Comparison of ENCODE assay signal across 1 cellular context in the genomic region with DNA sequence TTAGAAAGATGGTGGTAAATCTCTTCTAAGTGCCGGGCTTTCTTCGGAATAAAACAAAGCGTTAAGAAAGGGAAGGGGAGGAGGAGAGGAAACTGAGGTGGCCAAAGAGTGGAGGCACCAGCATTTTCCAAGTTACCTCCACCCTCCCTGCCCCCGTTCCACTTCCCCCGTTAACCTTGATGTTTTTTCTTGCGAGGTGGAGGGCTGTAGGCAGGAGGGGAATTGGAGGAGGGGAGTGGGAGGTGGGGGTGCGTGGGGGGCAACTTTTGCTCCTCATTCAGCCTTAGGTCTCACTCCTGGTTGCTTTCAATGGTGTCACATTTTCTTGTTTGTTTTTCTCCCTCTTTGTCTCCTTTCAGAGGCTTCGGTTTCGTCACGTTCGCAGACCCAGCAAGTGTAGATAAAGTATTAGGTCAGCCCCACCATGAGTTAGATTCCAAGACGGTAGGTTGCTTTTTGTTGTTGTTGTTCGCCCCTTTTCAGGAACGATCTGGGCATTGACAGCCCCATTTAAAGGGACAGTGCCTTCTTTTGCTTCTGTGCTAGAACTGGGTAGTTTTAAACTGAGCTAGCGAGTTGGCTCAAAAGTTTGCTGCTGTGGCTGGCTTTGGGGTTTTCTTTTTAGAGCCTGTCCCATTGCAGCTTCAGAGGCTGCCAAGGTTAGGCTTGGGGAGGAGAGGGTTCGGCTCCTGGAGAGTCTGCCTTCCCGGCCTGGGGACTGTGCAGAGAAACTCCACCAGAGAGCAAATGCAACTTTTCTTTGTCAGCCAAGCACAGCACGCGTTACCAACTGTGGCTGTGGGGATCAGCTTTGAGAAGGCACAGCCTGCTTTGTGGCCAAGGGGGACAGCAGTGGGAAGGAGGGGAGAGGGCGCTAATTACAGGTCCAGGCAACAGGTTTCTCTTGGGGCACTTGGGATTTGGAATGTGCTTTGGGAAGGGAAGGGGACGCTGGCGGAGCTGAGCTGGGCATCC.
TF ChIP-seq lines count a peak whose summit lies in the region.

No MANE protein-coding gene starts in this region.

TF ChIP-seq in HEK293, 187 proteins besides CTCF, POLR2A, EP300 and RAD21 (continued from another document):
- TF ChIP-seq, protein P1, sequence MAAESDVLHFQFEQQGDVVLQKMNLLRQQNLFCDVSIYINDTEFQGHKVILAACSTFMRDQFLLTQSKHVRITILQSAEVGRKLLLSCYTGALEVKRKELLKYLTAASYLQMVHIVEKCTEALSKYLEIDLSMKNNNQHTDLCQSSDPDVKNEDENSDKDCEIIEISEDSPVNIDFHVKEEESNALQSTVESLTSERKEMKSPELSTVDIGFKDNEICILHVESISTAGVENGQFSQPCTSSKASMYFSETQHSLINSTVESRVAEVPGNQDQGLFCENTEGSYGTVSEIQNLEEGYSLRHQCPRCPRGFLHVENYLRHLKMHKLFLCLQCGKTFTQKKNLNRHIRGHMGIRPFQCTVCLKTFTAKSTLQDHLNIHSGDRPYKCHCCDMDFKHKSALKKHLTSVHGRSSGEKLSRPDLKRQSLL (tag by site-specific recombination; IDR thresholded peaks at IDR 0.05), result no peak
- peak; percentile 86 for TF ChIP-seq SCRT1 (tag by site-specific recombination; IDR thresholded peaks at IDR 0.05; ENCODE audit: borderline replicate concordance)
- TF ChIP-seq, protein P2, sequence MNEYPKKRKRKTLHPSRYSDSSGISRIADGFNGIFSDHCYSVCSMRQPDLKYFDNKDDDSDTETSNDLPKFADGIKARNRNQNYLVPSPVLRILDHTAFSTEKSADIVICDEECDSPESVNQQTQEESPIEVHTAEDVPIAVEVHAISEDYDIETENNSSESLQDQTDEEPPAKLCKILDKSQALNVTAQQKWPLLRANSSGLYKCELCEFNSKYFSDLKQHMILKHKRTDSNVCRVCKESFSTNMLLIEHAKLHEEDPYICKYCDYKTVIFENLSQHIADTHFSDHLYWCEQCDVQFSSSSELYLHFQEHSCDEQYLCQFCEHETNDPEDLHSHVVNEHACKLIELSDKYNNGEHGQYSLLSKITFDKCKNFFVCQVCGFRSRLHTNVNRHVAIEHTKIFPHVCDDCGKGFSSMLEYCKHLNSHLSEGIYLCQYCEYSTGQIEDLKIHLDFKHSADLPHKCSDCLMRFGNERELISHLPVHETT (tag by site-specific recombination; IDR thresholded peaks at IDR 0.05), result no peak
- TF ChIP-seq ZNF302 (tag by site-specific recombination; IDR thresholded peaks at IDR 0.05; ENCODE audit: low read depth), result no peak
- TF ChIP-seq GLIS2 (tag by site-specific recombination; IDR thresholded peaks at IDR 0.05), result no peak
- no peak for TF ChIP-seq KLF7 (tag by site-specific recombination; IDR thresholded peaks at IDR 0.05; ENCODE audit: borderline replicate concordance)
- no peak for TF ChIP-seq ZNF138 (tag by site-specific recombination; IDR thresholded peaks at IDR 0.05; ENCODE audit: borderline replicate concordance)
- TF ChIP-seq, protein P3, sequence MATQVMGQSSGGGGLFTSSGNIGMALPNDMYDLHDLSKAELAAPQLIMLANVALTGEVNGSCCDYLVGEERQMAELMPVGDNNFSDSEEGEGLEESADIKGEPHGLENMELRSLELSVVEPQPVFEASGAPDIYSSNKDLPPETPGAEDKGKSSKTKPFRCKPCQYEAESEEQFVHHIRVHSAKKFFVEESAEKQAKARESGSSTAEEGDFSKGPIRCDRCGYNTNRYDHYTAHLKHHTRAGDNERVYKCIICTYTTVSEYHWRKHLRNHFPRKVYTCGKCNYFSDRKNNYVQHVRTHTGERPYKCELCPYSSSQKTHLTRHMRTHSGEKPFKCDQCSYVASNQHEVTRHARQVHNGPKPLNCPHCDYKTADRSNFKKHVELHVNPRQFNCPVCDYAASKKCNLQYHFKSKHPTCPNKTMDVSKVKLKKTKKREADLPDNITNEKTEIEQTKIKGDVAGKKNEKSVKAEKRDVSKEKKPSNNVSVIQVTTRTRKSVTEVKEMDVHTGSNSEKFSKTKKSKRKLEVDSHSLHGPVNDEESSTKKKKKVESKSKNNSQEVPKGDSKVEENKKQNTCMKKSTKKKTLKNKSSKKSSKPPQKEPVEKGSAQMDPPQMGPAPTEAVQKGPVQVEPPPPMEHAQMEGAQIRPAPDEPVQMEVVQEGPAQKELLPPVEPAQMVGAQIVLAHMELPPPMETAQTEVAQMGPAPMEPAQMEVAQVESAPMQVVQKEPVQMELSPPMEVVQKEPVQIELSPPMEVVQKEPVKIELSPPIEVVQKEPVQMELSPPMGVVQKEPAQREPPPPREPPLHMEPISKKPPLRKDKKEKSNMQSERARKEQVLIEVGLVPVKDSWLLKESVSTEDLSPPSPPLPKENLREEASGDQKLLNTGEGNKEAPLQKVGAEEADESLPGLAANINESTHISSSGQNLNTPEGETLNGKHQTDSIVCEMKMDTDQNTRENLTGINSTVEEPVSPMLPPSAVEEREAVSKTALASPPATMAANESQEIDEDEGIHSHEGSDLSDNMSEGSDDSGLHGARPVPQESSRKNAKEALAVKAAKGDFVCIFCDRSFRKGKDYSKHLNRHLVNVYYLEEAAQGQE (tag by site-specific recombination; IDR thresholded peaks at IDR 0.05), result no peak
- no peak for TF ChIP-seq ZNF2 (tag by site-specific recombination; IDR thresholded peaks at IDR 0.05)
- no peak for TF ChIP-seq ZNF558 (tag by site-specific recombination; IDR thresholded peaks at IDR 0.05)
- no peak for TF ChIP-seq ZNF132 (tag by site-specific recombination; IDR thresholded peaks at IDR 0.05; ENCODE audit: borderline replicate concordance)
- TF ChIP-seq, protein P4, sequence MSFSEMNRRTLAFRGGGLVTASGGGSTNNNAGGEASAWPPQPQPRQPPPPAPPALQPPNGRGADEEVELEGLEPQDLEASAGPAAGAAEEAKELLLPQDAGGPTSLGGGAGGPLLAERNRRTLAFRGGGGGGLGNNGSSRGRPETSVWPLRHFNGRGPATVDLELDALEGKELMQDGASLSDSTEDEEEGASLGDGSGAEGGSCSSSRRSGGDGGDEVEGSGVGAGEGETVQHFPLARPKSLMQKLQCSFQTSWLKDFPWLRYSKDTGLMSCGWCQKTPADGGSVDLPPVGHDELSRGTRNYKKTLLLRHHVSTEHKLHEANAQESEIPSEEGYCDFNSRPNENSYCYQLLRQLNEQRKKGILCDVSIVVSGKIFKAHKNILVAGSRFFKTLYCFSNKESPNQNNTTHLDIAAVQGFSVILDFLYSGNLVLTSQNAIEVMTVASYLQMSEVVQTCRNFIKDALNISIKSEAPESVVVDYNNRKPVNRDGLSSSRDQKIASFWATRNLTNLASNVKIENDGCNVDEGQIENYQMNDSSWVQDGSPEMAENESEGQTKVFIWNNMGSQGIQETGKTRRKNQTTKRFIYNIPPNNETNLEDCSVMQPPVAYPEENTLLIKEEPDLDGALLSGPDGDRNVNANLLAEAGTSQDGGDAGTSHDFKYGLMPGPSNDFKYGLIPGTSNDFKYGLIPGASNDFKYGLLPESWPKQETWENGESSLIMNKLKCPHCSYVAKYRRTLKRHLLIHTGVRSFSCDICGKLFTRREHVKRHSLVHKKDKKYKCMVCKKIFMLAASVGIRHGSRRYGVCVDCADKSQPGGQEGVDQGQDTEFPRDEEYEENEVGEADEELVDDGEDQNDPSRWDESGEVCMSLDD (tag by site-specific recombination; IDR thresholded peaks at IDR 0.05), result no peak
- TF ChIP-seq, protein P5, sequence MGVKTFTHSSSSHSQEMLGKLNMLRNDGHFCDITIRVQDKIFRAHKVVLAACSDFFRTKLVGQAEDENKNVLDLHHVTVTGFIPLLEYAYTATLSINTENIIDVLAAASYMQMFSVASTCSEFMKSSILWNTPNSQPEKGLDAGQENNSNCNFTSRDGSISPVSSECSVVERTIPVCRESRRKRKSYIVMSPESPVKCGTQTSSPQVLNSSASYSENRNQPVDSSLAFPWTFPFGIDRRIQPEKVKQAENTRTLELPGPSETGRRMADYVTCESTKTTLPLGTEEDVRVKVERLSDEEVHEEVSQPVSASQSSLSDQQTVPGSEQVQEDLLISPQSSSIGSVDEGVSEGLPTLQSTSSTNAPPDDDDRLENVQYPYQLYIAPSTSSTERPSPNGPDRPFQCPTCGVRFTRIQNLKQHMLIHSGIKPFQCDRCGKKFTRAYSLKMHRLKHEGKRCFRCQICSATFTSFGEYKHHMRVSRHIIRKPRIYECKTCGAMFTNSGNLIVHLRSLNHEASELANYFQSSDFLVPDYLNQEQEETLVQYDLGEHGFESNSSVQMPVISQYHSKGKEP (tag by site-specific recombination; IDR thresholded peaks at IDR 0.05), result no peak
- TF ChIP-seq, protein P6, sequence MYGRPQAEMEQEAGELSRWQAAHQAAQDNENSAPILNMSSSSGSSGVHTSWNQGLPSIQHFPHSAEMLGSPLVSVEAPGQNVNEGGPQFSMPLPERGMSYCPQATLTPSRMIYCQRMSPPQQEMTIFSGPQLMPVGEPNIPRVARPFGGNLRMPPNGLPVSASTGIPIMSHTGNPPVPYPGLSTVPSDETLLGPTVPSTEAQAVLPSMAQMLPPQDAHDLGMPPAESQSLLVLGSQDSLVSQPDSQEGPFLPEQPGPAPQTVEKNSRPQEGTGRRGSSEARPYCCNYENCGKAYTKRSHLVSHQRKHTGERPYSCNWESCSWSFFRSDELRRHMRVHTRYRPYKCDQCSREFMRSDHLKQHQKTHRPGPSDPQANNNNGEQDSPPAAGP (tag by site-specific recombination; IDR thresholded peaks at IDR 0.05), result no peak
- TF ChIP-seq, protein P7, sequence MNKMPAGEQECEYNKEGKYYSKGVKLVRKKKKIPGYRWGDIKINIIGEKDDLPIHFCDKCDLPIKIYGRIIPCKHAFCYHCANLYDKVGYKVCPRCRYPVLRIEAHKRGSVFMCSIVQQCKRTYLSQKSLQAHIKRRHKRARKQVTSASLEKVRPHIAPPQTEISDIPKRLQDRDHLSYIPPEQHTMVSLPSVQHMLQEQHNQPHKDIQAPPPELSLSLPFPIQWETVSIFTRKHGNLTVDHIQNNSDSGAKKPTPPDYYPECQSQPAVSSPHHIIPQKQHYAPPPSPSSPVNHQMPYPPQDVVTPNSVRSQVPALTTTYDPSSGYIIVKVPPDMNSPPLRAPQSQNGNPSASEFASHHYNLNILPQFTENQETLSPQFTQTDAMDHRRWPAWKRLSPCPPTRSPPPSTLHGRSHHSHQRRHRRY (tag by site-specific recombination; IDR thresholded peaks at IDR 0.05), result no peak
- no peak for TF ChIP-seq ZNF121 (tag by site-specific recombination; IDR thresholded peaks at IDR 0.05)
- TF ChIP-seq ZNF146 (tag by site-specific recombination; IDR thresholded peaks at IDR 0.05), result no peak
- TF ChIP-seq ZNF629 (tag by site-specific recombination; IDR thresholded peaks at IDR 0.05), result peak; percentile 63
- TF ChIP-seq, protein P8, sequence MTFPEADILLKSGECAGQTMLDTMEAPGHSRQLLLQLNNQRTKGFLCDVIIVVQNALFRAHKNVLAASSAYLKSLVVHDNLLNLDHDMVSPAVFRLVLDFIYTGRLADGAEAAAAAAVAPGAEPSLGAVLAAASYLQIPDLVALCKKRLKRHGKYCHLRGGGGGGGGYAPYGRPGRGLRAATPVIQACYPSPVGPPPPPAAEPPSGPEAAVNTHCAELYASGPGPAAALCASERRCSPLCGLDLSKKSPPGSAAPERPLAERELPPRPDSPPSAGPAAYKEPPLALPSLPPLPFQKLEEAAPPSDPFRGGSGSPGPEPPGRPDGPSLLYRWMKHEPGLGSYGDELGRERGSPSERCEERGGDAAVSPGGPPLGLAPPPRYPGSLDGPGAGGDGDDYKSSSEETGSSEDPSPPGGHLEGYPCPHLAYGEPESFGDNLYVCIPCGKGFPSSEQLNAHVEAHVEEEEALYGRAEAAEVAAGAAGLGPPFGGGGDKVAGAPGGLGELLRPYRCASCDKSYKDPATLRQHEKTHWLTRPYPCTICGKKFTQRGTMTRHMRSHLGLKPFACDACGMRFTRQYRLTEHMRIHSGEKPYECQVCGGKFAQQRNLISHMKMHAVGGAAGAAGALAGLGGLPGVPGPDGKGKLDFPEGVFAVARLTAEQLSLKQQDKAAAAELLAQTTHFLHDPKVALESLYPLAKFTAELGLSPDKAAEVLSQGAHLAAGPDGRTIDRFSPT (tag by site-specific recombination; IDR thresholded peaks at IDR 0.05), result no peak
- no peak for TF ChIP-seq ZBTB17 (tag by site-specific recombination; IDR thresholded peaks at IDR 0.05)
- peak; percentile 4; the same call in 1 of the 2 replicates for TF ChIP-seq ZNF335 (tag by site-specific recombination; conservative IDR thresholded peaks at IDR 0.05)
- no peak for TF ChIP-seq HOXA7 (CRISPR knock-in tag; IDR thresholded peaks at IDR 0.05; ENCODE audit: borderline replicate concordance)
- TF ChIP-seq, protein P9, sequence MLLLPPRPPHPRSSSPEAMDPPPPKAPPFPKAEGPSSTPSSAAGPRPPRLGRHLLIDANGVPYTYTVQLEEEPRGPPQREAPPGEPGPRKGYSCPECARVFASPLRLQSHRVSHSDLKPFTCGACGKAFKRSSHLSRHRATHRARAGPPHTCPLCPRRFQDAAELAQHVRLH (tag by site-specific recombination; IDR thresholded peaks at IDR 0.05), result no peak
- TF ChIP-seq, protein P10, sequence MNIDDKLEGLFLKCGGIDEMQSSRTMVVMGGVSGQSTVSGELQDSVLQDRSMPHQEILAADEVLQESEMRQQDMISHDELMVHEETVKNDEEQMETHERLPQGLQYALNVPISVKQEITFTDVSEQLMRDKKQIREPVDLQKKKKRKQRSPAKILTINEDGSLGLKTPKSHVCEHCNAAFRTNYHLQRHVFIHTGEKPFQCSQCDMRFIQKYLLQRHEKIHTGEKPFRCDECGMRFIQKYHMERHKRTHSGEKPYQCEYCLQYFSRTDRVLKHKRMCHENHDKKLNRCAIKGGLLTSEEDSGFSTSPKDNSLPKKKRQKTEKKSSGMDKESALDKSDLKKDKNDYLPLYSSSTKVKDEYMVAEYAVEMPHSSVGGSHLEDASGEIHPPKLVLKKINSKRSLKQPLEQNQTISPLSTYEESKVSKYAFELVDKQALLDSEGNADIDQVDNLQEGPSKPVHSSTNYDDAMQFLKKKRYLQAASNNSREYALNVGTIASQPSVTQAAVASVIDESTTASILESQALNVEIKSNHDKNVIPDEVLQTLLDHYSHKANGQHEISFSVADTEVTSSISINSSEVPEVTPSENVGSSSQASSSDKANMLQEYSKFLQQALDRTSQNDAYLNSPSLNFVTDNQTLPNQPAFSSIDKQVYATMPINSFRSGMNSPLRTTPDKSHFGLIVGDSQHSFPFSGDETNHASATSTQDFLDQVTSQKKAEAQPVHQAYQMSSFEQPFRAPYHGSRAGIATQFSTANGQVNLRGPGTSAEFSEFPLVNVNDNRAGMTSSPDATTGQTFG (tag by site-specific recombination; IDR thresholded peaks at IDR 0.05; ENCODE audit: borderline replicate concordance), result no peak
- TF ChIP-seq SP2 (tag by site-specific recombination; IDR thresholded peaks at IDR 0.05), result no peak
- TF ChIP-seq ZNF658 (tag by site-specific recombination; IDR thresholded peaks at IDR 0.05), result no peak
- TF ChIP-seq ZNF600 (tag by site-specific recombination; IDR thresholded peaks at IDR 0.05), result peak; percentile 81
- TF ChIP-seq ZNF140 (tag by site-specific recombination; IDR thresholded peaks at IDR 0.05), result no peak
- TF ChIP-seq ZNF521 (tag by site-specific recombination; IDR thresholded peaks at IDR 0.05), result no peak
- peak; percentile 76 for TF ChIP-seq EGR2 (tag by site-specific recombination; IDR thresholded peaks at IDR 0.05; ENCODE audit: low read depth)
- TF ChIP-seq, protein P11, sequence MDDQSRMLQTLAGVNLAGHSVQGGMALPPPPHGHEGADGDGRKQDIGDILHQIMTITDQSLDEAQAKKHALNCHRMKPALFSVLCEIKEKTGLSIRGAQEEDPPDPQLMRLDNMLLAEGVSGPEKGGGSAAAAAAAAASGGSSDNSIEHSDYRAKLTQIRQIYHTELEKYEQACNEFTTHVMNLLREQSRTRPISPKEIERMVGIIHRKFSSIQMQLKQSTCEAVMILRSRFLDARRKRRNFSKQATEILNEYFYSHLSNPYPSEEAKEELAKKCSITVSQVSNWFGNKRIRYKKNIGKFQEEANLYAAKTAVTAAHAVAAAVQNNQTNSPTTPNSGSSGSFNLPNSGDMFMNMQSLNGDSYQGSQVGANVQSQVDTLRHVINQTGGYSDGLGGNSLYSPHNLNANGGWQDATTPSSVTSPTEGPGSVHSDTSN (CRISPR knock-in tag; IDR thresholded peaks at IDR 0.05), result no peak
